In genomic region chr12:115096673-115097349, GRCh38 we compare ENCODE assay signal across 1 cellular context.
A peak's percentile ranks its signal among the peaks of the same experiment; 100 is the strongest.
TF ChIP-seq lines count a peak whose summit lies in the region.

No MANE protein-coding gene starts in this region.

TF ChIP-seq in K562, 482 proteins besides CTCF, POLR2A, EP300 and RAD21 (continued from another document):
- TF ChIP-seq PBX2 (CRISPR knock-in tag; IDR thresholded peaks at IDR 0.05; ENCODE audit: low read depth) (no peak), PBX2 (tag; conservative IDR thresholded peaks at IDR 0.05; ENCODE audit: low read depth) (0 out of 2 replicates have a peak, but pooled peaks have one; percentile 4), MAFG (tag; conservative IDR thresholded peaks at IDR 0.05) (peak; percentile 75), MCM5 (IDR thresholded peaks at IDR 0.05; ENCODE audit: low read depth) (no peak), ZSCAN29 (IDR thresholded peaks at IDR 0.05) (no peak), FOSL1 (tag; conservative IDR thresholded peaks at IDR 0.05) (peak; percentile 55), OTX1 (CRISPR knock-in tag; IDR thresholded peaks at IDR 0.05) (0 out of 2 replicates have a peak, but pooled peaks have one; percentile 63), ZNF239 (CRISPR knock-in tag; IDR thresholded peaks at IDR 0.05) (0 out of 2 replicates have a peak, but pooled peaks have one; percentile 19), HIVEP1 (CRISPR knock-in tag; IDR thresholded peaks at IDR 0.05) (0 out of 2 replicates have a peak, but pooled peaks have one; percentile 39), RREB1 (CRISPR knock-in tag; IDR thresholded peaks at IDR 0.05) (peak; percentile 79; the same call in 1 of the 2 replicates), GABPA (tag; conservative IDR thresholded peaks at IDR 0.05; ENCODE audit: low read depth) (0 out of 2 replicates have a peak, but pooled peaks have one; percentile 22), C11orf30 (IDR thresholded peaks at IDR 0.05; ENCODE audit: low read depth) (peak; percentile 52; the same call in 1 of the 2 replicates), MAFK (IDR thresholded peaks at IDR 0.05; ENCODE audit: low read length) (peak; percentile 34; the same call in 1 of the 2 replicates), ZNF639 (CRISPR knock-in tag; conservative IDR thresholded peaks at IDR 0.05 in 1 of 2, IDR thresholded peaks at IDR 0.05 in 1 of 2) (peak in 1 of 2 experiments; percentile 62; a peak in 1 of 4 replicates), NFE2 (IDR thresholded peaks at IDR 0.05; ENCODE audit: low read depth) (peak; percentile 57)
- TF ChIP-seq, protein P1, sequence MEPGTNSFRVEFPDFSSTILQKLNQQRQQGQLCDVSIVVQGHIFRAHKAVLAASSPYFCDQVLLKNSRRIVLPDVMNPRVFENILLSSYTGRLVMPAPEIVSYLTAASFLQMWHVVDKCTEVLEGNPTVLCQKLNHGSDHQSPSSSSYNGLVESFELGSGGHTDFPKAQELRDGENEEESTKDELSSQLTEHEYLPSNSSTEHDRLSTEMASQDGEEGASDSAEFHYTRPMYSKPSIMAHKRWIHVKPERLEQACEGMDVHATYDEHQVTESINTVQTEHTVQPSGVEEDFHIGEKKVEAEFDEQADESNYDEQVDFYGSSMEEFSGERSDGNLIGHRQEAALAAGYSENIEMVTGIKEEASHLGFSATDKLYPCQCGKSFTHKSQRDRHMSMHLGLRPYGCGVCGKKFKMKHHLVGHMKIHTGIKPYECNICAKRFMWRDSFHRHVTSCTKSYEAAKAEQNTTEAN (CRISPR knock-in tag; IDR thresholded peaks at IDR 0.05) = no peak
- TF ChIP-seq, protein P2, sequence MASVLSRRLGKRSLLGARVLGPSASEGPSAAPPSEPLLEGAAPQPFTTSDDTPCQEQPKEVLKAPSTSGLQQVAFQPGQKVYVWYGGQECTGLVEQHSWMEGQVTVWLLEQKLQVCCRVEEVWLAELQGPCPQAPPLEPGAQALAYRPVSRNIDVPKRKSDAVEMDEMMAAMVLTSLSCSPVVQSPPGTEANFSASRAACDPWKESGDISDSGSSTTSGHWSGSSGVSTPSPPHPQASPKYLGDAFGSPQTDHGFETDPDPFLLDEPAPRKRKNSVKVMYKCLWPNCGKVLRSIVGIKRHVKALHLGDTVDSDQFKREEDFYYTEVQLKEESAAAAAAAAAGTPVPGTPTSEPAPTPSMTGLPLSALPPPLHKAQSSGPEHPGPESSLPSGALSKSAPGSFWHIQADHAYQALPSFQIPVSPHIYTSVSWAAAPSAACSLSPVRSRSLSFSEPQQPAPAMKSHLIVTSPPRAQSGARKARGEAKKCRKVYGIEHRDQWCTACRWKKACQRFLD (CRISPR knock-in tag; IDR thresholded peaks at IDR 0.05) = peak; percentile 47; the same call in 1 of the 2 replicates
- TF ChIP-seq, protein P3, sequence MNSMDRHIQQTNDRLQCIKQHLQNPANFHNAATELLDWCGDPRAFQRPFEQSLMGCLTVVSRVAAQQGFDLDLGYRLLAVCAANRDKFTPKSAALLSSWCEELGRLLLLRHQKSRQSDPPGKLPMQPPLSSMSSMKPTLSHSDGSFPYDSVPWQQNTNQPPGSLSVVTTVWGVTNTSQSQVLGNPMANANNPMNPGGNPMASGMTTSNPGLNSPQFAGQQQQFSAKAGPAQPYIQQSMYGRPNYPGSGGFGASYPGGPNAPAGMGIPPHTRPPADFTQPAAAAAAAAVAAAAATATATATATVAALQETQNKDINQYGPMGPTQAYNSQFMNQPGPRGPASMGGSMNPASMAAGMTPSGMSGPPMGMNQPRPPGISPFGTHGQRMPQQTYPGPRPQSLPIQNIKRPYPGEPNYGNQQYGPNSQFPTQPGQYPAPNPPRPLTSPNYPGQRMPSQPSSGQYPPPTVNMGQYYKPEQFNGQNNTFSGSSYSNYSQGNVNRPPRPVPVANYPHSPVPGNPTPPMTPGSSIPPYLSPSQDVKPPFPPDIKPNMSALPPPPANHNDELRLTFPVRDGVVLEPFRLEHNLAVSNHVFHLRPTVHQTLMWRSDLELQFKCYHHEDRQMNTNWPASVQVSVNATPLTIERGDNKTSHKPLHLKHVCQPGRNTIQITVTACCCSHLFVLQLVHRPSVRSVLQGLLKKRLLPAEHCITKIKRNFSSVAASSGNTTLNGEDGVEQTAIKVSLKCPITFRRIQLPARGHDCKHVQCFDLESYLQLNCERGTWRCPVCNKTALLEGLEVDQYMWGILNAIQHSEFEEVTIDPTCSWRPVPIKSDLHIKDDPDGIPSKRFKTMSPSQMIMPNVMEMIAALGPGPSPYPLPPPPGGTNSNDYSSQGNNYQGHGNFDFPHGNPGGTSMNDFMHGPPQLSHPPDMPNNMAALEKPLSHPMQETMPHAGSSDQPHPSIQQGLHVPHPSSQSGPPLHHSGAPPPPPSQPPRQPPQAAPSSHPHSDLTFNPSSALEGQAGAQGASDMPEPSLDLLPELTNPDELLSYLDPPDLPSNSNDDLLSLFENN (IDR thresholded peaks at IDR 0.05; ENCODE audit: low read depth in 2 of 2, low read length in 2 of 2) = no peak
- TF ChIP-seq, protein P4, sequence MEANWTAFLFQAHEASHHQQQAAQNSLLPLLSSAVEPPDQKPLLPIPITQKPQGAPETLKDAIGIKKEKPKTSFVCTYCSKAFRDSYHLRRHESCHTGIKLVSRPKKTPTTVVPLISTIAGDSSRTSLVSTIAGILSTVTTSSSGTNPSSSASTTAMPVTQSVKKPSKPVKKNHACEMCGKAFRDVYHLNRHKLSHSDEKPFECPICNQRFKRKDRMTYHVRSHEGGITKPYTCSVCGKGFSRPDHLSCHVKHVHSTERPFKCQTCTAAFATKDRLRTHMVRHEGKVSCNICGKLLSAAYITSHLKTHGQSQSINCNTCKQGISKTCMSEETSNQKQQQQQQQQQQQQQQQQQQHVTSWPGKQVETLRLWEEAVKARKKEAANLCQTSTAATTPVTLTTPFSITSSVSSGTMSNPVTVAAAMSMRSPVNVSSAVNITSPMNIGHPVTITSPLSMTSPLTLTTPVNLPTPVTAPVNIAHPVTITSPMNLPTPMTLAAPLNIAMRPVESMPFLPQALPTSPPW (CRISPR knock-in tag; IDR thresholded peaks at IDR 0.05) = peak; percentile 41; the same call in 1 of the 2 replicates
